1 cellular context compared by ENCODE assay signal in genomic region chrX:72572248-72573157, GRCh38.
TF ChIP-seq lines count a peak whose summit lies in the region.

TSS of gene HDAC8 (minus strand) at chrX:72572843. CDS start at chrX:72572761, 82 bp downstream.

TF ChIP-seq in IMR-90, 13 proteins besides CTCF, POLR2A, EP300 and RAD21:
- TF ChIP-seq CHD1 (IDR thresholded peaks at IDR 0.05; ENCODE audit: low read depth, low read length), result no peak
- no peak for TF ChIP-seq NFE2L2 (IDR thresholded peaks at IDR 0.05; ENCODE audit: low read depth, low read length)
- no peak for TF ChIP-seq CEBPB (IDR thresholded peaks at IDR 0.05; ENCODE audit: low read depth, low read length)
- no peak for TF ChIP-seq MAZ (IDR thresholded peaks at IDR 0.05; ENCODE audit: borderline replicate concordance, low read depth, low read length)
- no peak for TF ChIP-seq MXI1 (IDR thresholded peaks at IDR 0.05; ENCODE audit: borderline replicate concordance, low read depth, low read length)
- TF ChIP-seq RFX5 (IDR thresholded peaks at IDR 0.05; ENCODE audit: low read depth, low read length), result no peak
- TF ChIP-seq FOS (IDR thresholded peaks at IDR 0.05; ENCODE audit: low read depth, low read length), result no peak
- TF ChIP-seq, protein P1, sequence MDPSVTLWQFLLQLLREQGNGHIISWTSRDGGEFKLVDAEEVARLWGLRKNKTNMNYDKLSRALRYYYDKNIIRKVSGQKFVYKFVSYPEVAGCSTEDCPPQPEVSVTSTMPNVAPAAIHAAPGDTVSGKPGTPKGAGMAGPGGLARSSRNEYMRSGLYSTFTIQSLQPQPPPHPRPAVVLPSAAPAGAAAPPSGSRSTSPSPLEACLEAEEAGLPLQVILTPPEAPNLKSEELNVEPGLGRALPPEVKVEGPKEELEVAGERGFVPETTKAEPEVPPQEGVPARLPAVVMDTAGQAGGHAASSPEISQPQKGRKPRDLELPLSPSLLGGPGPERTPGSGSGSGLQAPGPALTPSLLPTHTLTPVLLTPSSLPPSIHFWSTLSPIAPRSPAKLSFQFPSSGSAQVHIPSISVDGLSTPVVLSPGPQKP (IDR thresholded peaks at IDR 0.05; ENCODE audit: borderline replicate concordance, low read depth, low read length), result no peak
- TF ChIP-seq BHLHE40 (IDR thresholded peaks at IDR 0.05; ENCODE audit: low read depth, low read length), result no peak
- TF ChIP-seq RCOR1 (IDR thresholded peaks at IDR 0.05; ENCODE audit: insufficient replicate concordance, low read length), result no peak
- no peak for TF ChIP-seq USF2 (IDR thresholded peaks at IDR 0.05; ENCODE audit: low read depth, low read length)
- no peak for TF ChIP-seq MAFK (IDR thresholded peaks at IDR 0.05; ENCODE audit: low read depth, low read length)
- TF ChIP-seq SMC3 (IDR thresholded peaks at IDR 0.05; ENCODE audit: low read depth, low read length), result no peak
